Comparison of ENCODE assay signal across 1 cellular context in genomic region chr12:49843411-49843810, GRCh38.
TF ChIP-seq lines count a peak whose summit lies in the region.

No MANE protein-coding gene starts in this region.

TF ChIP-seq in H1, 55 proteins besides CTCF, POLR2A, EP300 and RAD21:
- TF ChIP-seq CHD7 (IDR thresholded peaks at IDR 0.05; ENCODE audit: insufficient replicate concordance, low read length) (no peak), POLR2AphosphoS5 (IDR thresholded peaks at IDR 0.05; ENCODE audit: low read depth, low read length) (no peak), SP1 (IDR thresholded peaks at IDR 0.05; ENCODE audit: low read depth, low read length) (no peak), ZNF274 (IDR thresholded peaks at IDR 0.05; ENCODE audit: borderline replicate concordance, extremely low read depth, low read length) (no peak), CBX5 (IDR thresholded peaks at IDR 0.05; ENCODE audit: low read depth, low read length) (no peak), EZH2 (IDR thresholded peaks at IDR 0.05; ENCODE audit: low read depth, low read length, severe bottlenecking) (no peak), ASH2L (IDR thresholded peaks at IDR 0.05; ENCODE audit: low read length) (no peak), SRF (IDR thresholded peaks at IDR 0.05; ENCODE audit: low read depth, low read length) (no peak), YY1 (IDR thresholded peaks at IDR 0.05; ENCODE audit: low read depth, low read length) (no peak), SP2 (IDR thresholded peaks at IDR 0.05; ENCODE audit: low read length) (no peak), SIN3A (conservative IDR thresholded peaks at IDR 0.05 in 1 of 2, IDR thresholded peaks at IDR 0.05 in 1 of 2; ENCODE audit: low read depth in 1 of 2, low read length in 2 of 2) (no peak), KDM4A (IDR thresholded peaks at IDR 0.05; ENCODE audit: low read depth, low read length, severe bottlenecking) (no peak)
- TF ChIP-seq, protein P1, sequence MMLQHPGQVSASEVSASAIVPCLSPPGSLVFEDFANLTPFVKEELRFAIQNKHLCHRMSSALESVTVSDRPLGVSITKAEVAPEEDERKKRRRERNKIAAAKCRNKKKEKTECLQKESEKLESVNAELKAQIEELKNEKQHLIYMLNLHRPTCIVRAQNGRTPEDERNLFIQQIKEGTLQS (IDR thresholded peaks at IDR 0.05; ENCODE audit: insufficient read depth, low read depth, low read length), result no peak
- TF ChIP-seq, protein P2, sequence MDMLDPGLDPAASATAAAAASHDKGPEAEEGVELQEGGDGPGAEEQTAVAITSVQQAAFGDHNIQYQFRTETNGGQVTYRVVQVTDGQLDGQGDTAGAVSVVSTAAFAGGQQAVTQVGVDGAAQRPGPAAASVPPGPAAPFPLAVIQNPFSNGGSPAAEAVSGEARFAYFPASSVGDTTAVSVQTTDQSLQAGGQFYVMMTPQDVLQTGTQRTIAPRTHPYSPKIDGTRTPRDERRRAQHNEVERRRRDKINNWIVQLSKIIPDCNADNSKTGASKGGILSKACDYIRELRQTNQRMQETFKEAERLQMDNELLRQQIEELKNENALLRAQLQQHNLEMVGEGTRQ (IDR thresholded peaks at IDR 0.05; ENCODE audit: low read length), result no peak
